2 cellular contexts compared by ENCODE assay signal in genomic region chr11:129992161-129992944, GRCh38.
TF ChIP-seq lines count a peak whose summit lies in the region.

No MANE protein-coding gene starts in this region.

TF ChIP-seq in IMR-90, 13 proteins besides CTCF, POLR2A, EP300 and RAD21:
- TF ChIP-seq CEBPB (IDR thresholded peaks at IDR 0.05; ENCODE audit: low read depth, low read length) (peak; percentile 88), RCOR1 (IDR thresholded peaks at IDR 0.05; ENCODE audit: insufficient replicate concordance, low read length) (no peak), FOS (IDR thresholded peaks at IDR 0.05; ENCODE audit: low read depth, low read length) (no peak), MAZ (IDR thresholded peaks at IDR 0.05; ENCODE audit: borderline replicate concordance, low read depth, low read length) (no peak), SMC3 (IDR thresholded peaks at IDR 0.05; ENCODE audit: low read depth, low read length) (no peak)
TF ChIP-seq in IMR-90: peak in this region for 1.

TF ChIP-seq in K562, 482 proteins besides CTCF, POLR2A, EP300 and RAD21:
- peak; percentile 22; the same call in 1 of the 2 replicates for TF ChIP-seq CTBP1 (IDR thresholded peaks at IDR 0.05; ENCODE audit: borderline replicate concordance)
- peak; percentile 21; the same call in 1 of the 2 replicates for TF ChIP-seq ESRRA (IDR thresholded peaks at IDR 0.05; ENCODE audit: borderline replicate concordance, low read depth)
- TF ChIP-seq U2AF2 (optimal IDR thresholded peaks at IDR 0.05; ENCODE audit: low read depth, low read length): no peak
- TF ChIP-seq HMBOX1 (IDR thresholded peaks at IDR 0.05): peak; percentile 83
- TF ChIP-seq SMC3 (conservative IDR thresholded peaks at IDR 0.05; ENCODE audit: insufficient read depth, low read depth, low read length): peak; percentile 74
- no peak for TF ChIP-seq ARID3B (CRISPR knock-in tag; IDR thresholded peaks at IDR 0.05; ENCODE audit: borderline replicate concordance)
- TF ChIP-seq LCOR (CRISPR knock-in tag; IDR thresholded peaks at IDR 0.05): no peak
- TF ChIP-seq EP400 (IDR thresholded peaks at IDR 0.05): peak; percentile 33; the same call in 1 of the 2 replicates
- TF ChIP-seq PCBP1 (IDR thresholded peaks at IDR 0.05; ENCODE audit: low read depth, low read length, poor library complexity, severe bottlenecking): no peak
- TF ChIP-seq ATF7 (IDR thresholded peaks at IDR 0.05): peak; percentile 86
- TF ChIP-seq KDM1A (IDR thresholded peaks at IDR 0.05): no peak
- no peak for TF ChIP-seq DMBX1 (CRISPR knock-in tag; IDR thresholded peaks at IDR 0.05; ENCODE audit: borderline replicate concordance)
- peak; percentile 80 for TF ChIP-seq JUND (IDR thresholded peaks at IDR 0.05; ENCODE audit: borderline replicate concordance, low read depth, low read length)
- peak; percentile 59; the same call in 2 of the 3 replicates for TF ChIP-seq JUND (tag; IDR thresholded peaks at IDR 0.05; ENCODE audit: borderline replicate concordance, low read depth, low read length)
- peak; percentile 97 for TF ChIP-seq ATF3 (IDR thresholded peaks at IDR 0.05)
- peak; percentile 70; the same call in 1 of the 2 replicates for TF ChIP-seq ATF3 (CRISPR knock-in tag; conservative IDR thresholded peaks at IDR 0.05)
- no peak for TF ChIP-seq ZNF143 (CRISPR knock-in tag; IDR thresholded peaks at IDR 0.05)
- TF ChIP-seq CREM (IDR thresholded peaks at IDR 0.05; ENCODE audit: low read depth): 0 out of 2 replicates have a peak, but pooled peaks have one; percentile 20
- peak; percentile 30; the same call in 1 of the 2 replicates for TF ChIP-seq L3MBTL2 (IDR thresholded peaks at IDR 0.05)
- peak; percentile 63; the same call in 1 of the 2 replicates for TF ChIP-seq ATF4 (CRISPR knock-in tag; IDR thresholded peaks at IDR 0.05)
- TF ChIP-seq CEBPB (tag; IDR thresholded peaks at IDR 0.05): peak; percentile 96
- TF ChIP-seq CEBPG (CRISPR knock-in tag; IDR thresholded peaks at IDR 0.05): peak; percentile 86
- peak; percentile 93 to 96 for TF ChIP-seq CEBPG (tag; conservative IDR thresholded peaks at IDR 0.05 in 1 of 2, IDR thresholded peaks at IDR 0.05 in 1 of 2)
- TF ChIP-seq MYC (IDR thresholded peaks at IDR 0.05; ENCODE audit: low read depth, low read length): peak; percentile 52; the same call in 1 of the 2 replicates
- TF ChIP-seq MYC (CRISPR knock-in tag; IDR thresholded peaks at IDR 0.05; ENCODE audit: borderline replicate concordance, low read depth): no peak
- 0 out of 2 replicates have a peak, but pooled peaks have one; percentile 29 for TF ChIP-seq JUN (IDR thresholded peaks at IDR 0.05; ENCODE audit: borderline replicate concordance, low read depth, low read length)
- TF ChIP-seq JUN (CRISPR knock-in tag; IDR thresholded peaks at IDR 0.05; ENCODE audit: borderline replicate concordance): no peak
- peak in 1 of 2 experiments; percentile 49 for TF ChIP-seq AFF1 (IDR thresholded peaks at IDR 0.05; ENCODE audit: low read depth in 1 of 2, partially characterized antibody in 2 of 2)
- no peak for TF ChIP-seq SNAPC5 (CRISPR knock-in tag; IDR thresholded peaks at IDR 0.05)
- TF ChIP-seq IRF9 (tag; IDR thresholded peaks at IDR 0.05): peak; percentile 78; the same call in 1 of the 2 replicates
